Comparison of ENCODE assay signal across 18 cellular contexts in the genomic region with DNA sequence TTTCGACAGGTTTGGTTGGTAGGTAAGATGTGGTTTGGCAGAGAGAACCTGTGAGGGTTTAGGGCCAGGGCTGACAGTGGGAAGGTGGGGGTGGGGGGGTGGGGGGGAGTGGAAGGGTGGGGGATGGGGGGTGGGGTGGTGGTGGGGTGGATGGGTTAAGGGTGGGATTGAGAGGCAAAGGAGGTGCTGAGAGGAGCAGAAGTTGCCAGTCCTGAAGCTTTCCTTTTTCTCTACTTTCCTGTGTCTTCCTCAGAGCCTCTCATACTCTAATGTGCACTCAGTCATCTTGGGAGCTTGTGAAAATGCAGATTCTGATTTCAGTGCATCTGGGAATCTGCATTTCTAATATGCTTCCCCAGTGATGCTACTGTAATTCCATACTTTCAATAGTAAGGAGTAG. TPM values are rescaled to one million over a fixed set of nuclear protein-coding genes. Genes with fewer than 3 reads are reported as not detected.
DNase-seq lines count a peak whose midpoint lies in the region; ATAC-seq and TF ChIP-seq lines count a peak whose summit lies in the region.
"Had no signal": no experiment of that assay in that cellular context is flagged by ENCODE, and none has a peak within 500 bp of the region (broad histone marks: within the 10 kb centered on the region; RNA-seq: fewer than 3 reads in every experiment).

No MANE protein-coding gene starts in this region.

- H3K4me1 ChIP-seq in DOHH2 (ENCODE audit: control insufficient read depth, low read length) (peaks cover 99% of the 10 kb centered on the region), Karpas-422 (ENCODE audit: low read length) (peaks cover 14% of the 10 kb centered on the region)
- H3K4me1 ChIP-seq: adrenal gland had no signal

- peak overlapping the region; percentile 95 for H3K27ac Mint-ChIP-seq in CD4-positive, alpha-beta T cell
- H3K27ac Mint-ChIP-seq in activated CD8-positive, alpha-beta T cell treated with anti-CD3 and anti-CD28 coated beads, Interleukin-2, amount 10 ng/mL, durations not matched to agents 7 days and 5 days: peak overlapping the region; percentile 90
- H3K27ac Mint-ChIP-seq in progenitor cell of endocrine pancreas: no peak overlapping the region

- no peak overlapping the region for H3K9ac ChIP-seq in Karpas-422 (ENCODE audit: low read length)
- H3K9ac ChIP-seq: BLaER1 treated with 17β-estradiol and CSF1 and Interleukin-3, amounts not matched to agents 10 nM and 100 nM had no signal

- TF ChIP-seq CTCF in CD4-positive, alpha-beta T cell (IDR thresholded peaks at IDR 0.05): no peak
- TF ChIP-seq CTCF in DOHH2 (IDR thresholded peaks at IDR 0.05; ENCODE audit: low read depth, low read length, poor library complexity, severe bottlenecking) (no peak), progenitor cell of endocrine pancreas (IDR thresholded peaks at IDR 0.05; ENCODE audit: unreplicated experiment) (no peak)

- ATAC-seq in CD4-positive, alpha-beta T cell (ENCODE audit: poor library complexity): no peak
- ATAC-seq in activated CD8-positive, alpha-beta T cell treated with anti-CD3 and anti-CD28 coated beads, Interleukin-2, amount 10 ng/mL, durations not matched to agents 7 days and 5 days: peak; percentile 17
- ATAC-seq in Right ventricle myocardium superior (ENCODE audit: poor library complexity) (no peak), HG03175 (IDR thresholded peaks at IDR 0.05; ENCODE audit: unreplicated experiment) (no peak)
- ATAC-seq: pancreas had no signal

- H4K20me1 ChIP-seq in DOHH2 (ENCODE audit: control insufficient read depth, insufficient read depth, low read depth, low read length) (no peaks in the 10 kb centered on the region), Karpas-422 (ENCODE audit: insufficient read depth, low read depth, low read length) (no peaks in the 10 kb centered on the region)

- H3K79me2 ChIP-seq in DOHH2 (ENCODE audit: control insufficient read depth, low read length) (peaks cover 89% of the 10 kb centered on the region), Karpas-422 (ENCODE audit: low read length) (no peaks in the 10 kb centered on the region)

- peak overlapping the region; percentile 57 for H3K27ac ChIP-seq in CD4-positive, alpha-beta T cell (ENCODE audit: low read depth, low read length)
- H3K27ac ChIP-seq in DOHH2 (ENCODE audit: low read depth, low read length) (peak overlapping the region; percentile 97), Karpas-422 (ENCODE audit: low read length) (no peak overlapping the region)
- H3K27ac ChIP-seq: adrenal gland, pancreas had no signal

- peak overlapping the region; percentile 72 for H3K4me3 Mint-ChIP-seq in CD4-positive, alpha-beta T cell
- no peak overlapping the region for H3K4me3 Mint-ChIP-seq in activated CD8-positive, alpha-beta T cell treated with anti-CD3 and anti-CD28 coated beads, Interleukin-2, amount 10 ng/mL, durations not matched to agents 7 days and 5 days
- no peak overlapping the region for H3K4me3 Mint-ChIP-seq in progenitor cell of endocrine pancreas (ENCODE audit: low read depth)

- peaks cover 40% of the 10 kb centered on the region for H3K36me3 ChIP-seq in DOHH2 (ENCODE audit: control insufficient read depth, low read length)
- no peaks in the 10 kb centered on the region for H3K36me3 ChIP-seq in Karpas-422 (ENCODE audit: insufficient read depth, low read length)
- H3K36me3 ChIP-seq: adrenal gland, pancreas had no signal

- intact Hi-C loops in CD4-positive, alpha-beta T cell (cut with DNase I, micrococcal nuclease): no loop called here
- intact Hi-C loops in Right ventricle myocardium superior (cut with DNase I): no loop called here

- CTCF ChIA-PET in CD4-positive, alpha-beta T cell (lab: Charles Lee): interaction anchor here (1.0 to 1.4 kb wide), 3 partner anchors 21 to 91 kb away, joined by 3 to 5 read pairs (median 4); partner anchors contain the start of gene MAP4K4
- CTCF ChIA-PET in activated CD8-positive, alpha-beta T cell treated with anti-CD3 and anti-CD28 coated beads, Interleukin-2, amount 10 ng/mL, durations not matched to agents 7 days and 5 days (lab: Charles Lee): interaction anchor here (0.6 to 2.7 kb wide), 11 partner anchors 7 to 315 kb away, joined by 3 to 21 read pairs (median 5); no protein-coding TSS in a partner anchor

- DNase-seq in CD4-positive, alpha-beta T cell: no peak
- DNase-seq in activated CD8-positive, alpha-beta T cell treated with anti-CD3 and anti-CD28 coated beads, Interleukin-2, amount 10 ng/mL, durations not matched to agents 7 days and 5 days: no peak
- DNase-seq in islet precursor cell (peak; percentile 5), Right ventricle myocardium superior (no peak), Karpas-422 (no peak), progenitor cell of endocrine pancreas (ENCODE audit: low spot score, unreplicated experiment) (no peak)
- DNase-seq: activated CD8-positive, alpha-beta memory T cell treated with anti-CD3 and anti-CD28 coated beads for 24 hours; adrenal gland; head of caudate nucleus; kidney glomerular epithelial cell; NCI-H1092 treated with DMSO at 0.1 percent for 48 hours; NCI-H748 treated with DMSO at 0.1 percent for 48 hours; pancreas; small intestine had no signal

- peaks cover 94% of the 10 kb centered on the region for H3K4me1 Mint-ChIP-seq in CD4-positive, alpha-beta T cell (ENCODE audit: low read depth)
- peaks cover 79% of the 10 kb centered on the region for H3K4me1 Mint-ChIP-seq in activated CD8-positive, alpha-beta T cell treated with anti-CD3 and anti-CD28 coated beads, Interleukin-2, amount 10 ng/mL, durations not matched to agents 7 days and 5 days (ENCODE audit: low read depth)
- peaks cover 17% of the 10 kb centered on the region for H3K4me1 Mint-ChIP-seq in progenitor cell of endocrine pancreas (ENCODE audit: low read depth)

- peak overlapping the region; percentile 97 for H3K4me2 ChIP-seq in DOHH2 (ENCODE audit: low read length)
- no peak overlapping the region for H3K4me2 ChIP-seq in Karpas-422 (ENCODE audit: low read depth, low read length, poor library complexity, severe bottlenecking)

- H3K9me3 ChIP-seq in CD4-positive, alpha-beta T cell (ENCODE audit: control insufficient read depth, low read length): no peaks in the 10 kb centered on the region
- H3K9me3 ChIP-seq in DOHH2 (ENCODE audit: control insufficient read depth, insufficient read depth, low read length): no peaks in the 10 kb centered on the region
- no peaks in the 10 kb centered on the region for H3K9me3 ChIP-seq in Karpas-422 (ENCODE audit: low read length)
- H3K9me3 ChIP-seq: adrenal gland, pancreas had no signal

- peak overlapping the region; percentile 73 for H3K4me3 ChIP-seq in DOHH2 (ENCODE audit: low read length)
- no peak overlapping the region for H3K4me3 ChIP-seq in Karpas-422 (ENCODE audit: low read length)
- H3K4me3 ChIP-seq: adrenal gland; BLaER1 treated with 17β-estradiol and CSF1 and Interleukin-3, amounts not matched to agents 10 nM and 100 nM; GM12878; pancreas had no signal

- H2AFZ ChIP-seq in Karpas-422 (ENCODE audit: low read length): no peak overlapping the region

- POLR2A ChIA-PET in CD4-positive, alpha-beta T cell (lab: Charles Lee): interaction anchor here (0.6 to 6.2 kb wide), 17 partner anchors 8 to 412 kb away, joined by 3 to 81 read pairs (median 4); partner anchors contain the start of gene MAP4K4
- POLR2A ChIA-PET in activated CD8-positive, alpha-beta T cell treated with anti-CD3 and anti-CD28 coated beads, Interleukin-2, amount 10 ng/mL, durations not matched to agents 7 days and 5 days (lab: Charles Lee): interaction anchor here (2.3 to 3.9 kb wide), 3 partner anchors 10 to 20 kb away, joined by 8 to 38 read pairs (median 12); partner anchors contain the start of gene MAP4K4

- H3K36me3 Mint-ChIP-seq in CD4-positive, alpha-beta T cell (ENCODE audit: low read depth): peaks cover 19% of the 10 kb centered on the region
- H3K36me3 Mint-ChIP-seq in activated CD8-positive, alpha-beta T cell treated with anti-CD3 and anti-CD28 coated beads, Interleukin-2, amount 10 ng/mL, durations not matched to agents 7 days and 5 days (ENCODE audit: low read depth): peaks cover 56% of the 10 kb centered on the region
- peaks cover 5% of the 10 kb centered on the region for H3K36me3 Mint-ChIP-seq in progenitor cell of endocrine pancreas (ENCODE audit: insufficient read depth)

- no peaks in the 10 kb centered on the region for H3K27me3 ChIP-seq in CD4-positive, alpha-beta T cell (ENCODE audit: control insufficient read depth, insufficient read depth, low read length)
- H3K27me3 ChIP-seq in DOHH2 (ENCODE audit: control insufficient read depth, low read length) (no peaks in the 10 kb centered on the region), Karpas-422 (ENCODE audit: low read length) (peaks cover 4% of the 10 kb centered on the region; the same call in 1 of the 2 replicates)
- H3K27me3 ChIP-seq: adrenal gland; BLaER1 treated with 17β-estradiol and CSF1 and Interleukin-3, amounts not matched to agents 10 nM and 100 nM; pancreas had no signal

- no peaks in the 10 kb centered on the region for H3K27me3 Mint-ChIP-seq in CD4-positive, alpha-beta T cell
- H3K27me3 Mint-ChIP-seq in activated CD8-positive, alpha-beta T cell treated with anti-CD3 and anti-CD28 coated beads, Interleukin-2, amount 10 ng/mL, durations not matched to agents 7 days and 5 days (ENCODE audit: low read depth): no peaks in the 10 kb centered on the region
- no peaks in the 10 kb centered on the region for H3K27me3 Mint-ChIP-seq in progenitor cell of endocrine pancreas

- no peaks in the 10 kb centered on the region for H3K9me3 Mint-ChIP-seq in CD4-positive, alpha-beta T cell
- H3K9me3 Mint-ChIP-seq in activated CD8-positive, alpha-beta T cell treated with anti-CD3 and anti-CD28 coated beads, Interleukin-2, amount 10 ng/mL, durations not matched to agents 7 days and 5 days (ENCODE audit: insufficient read depth): no peaks in the 10 kb centered on the region
- no peaks in the 10 kb centered on the region for H3K9me3 Mint-ChIP-seq in progenitor cell of endocrine pancreas (ENCODE audit: low read depth)

- peaks cover 36% of the 10 kb centered on the region for H3F3A ChIP-seq in DOHH2 (ENCODE audit: control insufficient read depth, insufficient read depth)

- H3K9me2 ChIP-seq in DOHH2 (replicated peaks; ENCODE audit: control insufficient read depth, low read length): no peaks in the 10 kb centered on the region
- H3K9me2 ChIP-seq in Karpas-422 (replicated peaks; ENCODE audit: insufficient read depth, low read length): no peaks in the 10 kb centered on the region

RNA-seq across cellular contexts. Expression of gene MAP4K4, which starts 21.0 kb away (rescaled TPM):
- total RNA-seq in CD4-positive, alpha-beta T cell: 10 to 100 TPM; 92.8 to 94.0 TPM
- total RNA-seq in activated CD8-positive, alpha-beta T cell treated with anti-CD3 and anti-CD28 coated beads, Interleukin-2, amount 10 ng/mL, durations not matched to agents 7 days and 5 days: 10 to 100 TPM; 90.2 to 92.2 TPM
- 76.9 TPM for total RNA-seq in Right ventricle myocardium superior
- total RNA-seq in Karpas-422 (2014; rRNA removed; shearing (Covaris generic); ENCODE audit: low replicate concordance): 2.7 and 4.5 TPM in 2 replicates
- total RNA-seq in progenitor cell of endocrine pancreas: 171 and 184 TPM in 2 replicates

Comparison
In these comparisons a context has a peak if more than half of its experiments do, and no peak if none do; other contexts are left out.
1. RNA of gene MAP4K4, which starts 21.0 kb away (total RNA-seq): 171 to 184 TPM in progenitor cell of endocrine pancreas, 92.8 to 94.0 TPM in CD4-positive, alpha-beta T cell, 90.2 to 92.2 TPM in activated CD8-positive, alpha-beta T cell treated with anti-CD3 and anti-CD28 coated beads, Interleukin-2, amount 10 ng/mL, durations not matched to agents 7 days and 5 days and 76.9 TPM in Right ventricle myocardium superior (single experiment); 2.7 to 4.5 TPM in Karpas-422; every median in the first group is over 10 times any median in the second.